In genomic region chr20:62571667-62572344, GRCh38 we compare ENCODE assay signal across 1 cellular context.
A peak's percentile ranks its signal among the peaks of the same experiment; 100 is the strongest.
TF ChIP-seq lines count a peak whose summit lies in the region.

No MANE protein-coding gene starts in this region.

TF ChIP-seq in HepG2, 621 proteins besides CTCF, POLR2A, EP300 and RAD21 (continued from another document):
- no peak for TF ChIP-seq ZNF784 (CRISPR knock-in tag; IDR thresholded peaks at IDR 0.05; ENCODE audit: borderline replicate concordance)
- TF ChIP-seq ZMYM4 (CRISPR knock-in tag; IDR thresholded peaks at IDR 0.05), result no peak
- peak; percentile 98 for TF ChIP-seq ZNF484 (CRISPR knock-in tag; IDR thresholded peaks at IDR 0.05; ENCODE audit: borderline replicate concordance, low read depth)
- TF ChIP-seq ZNF263 (CRISPR knock-in tag; IDR thresholded peaks at IDR 0.05), result 0 out of 2 replicates have a peak, but pooled peaks have one; percentile 31
- no peak for TF ChIP-seq ZBTB7B (CRISPR knock-in tag; IDR thresholded peaks at IDR 0.05)
- no peak for TF ChIP-seq TBX3 (IDR thresholded peaks at IDR 0.05; ENCODE audit: borderline replicate concordance)
- no peak for TF ChIP-seq ZNF354B (CRISPR knock-in tag; IDR thresholded peaks at IDR 0.05)
- TF ChIP-seq STAG1 (CRISPR knock-in tag; IDR thresholded peaks at IDR 0.05), result peak; percentile 29; the same call in 1 of the 2 replicates
- TF ChIP-seq TOPORS (CRISPR knock-in tag; IDR thresholded peaks at IDR 0.05), result no peak
- TF ChIP-seq HDAC1 (CRISPR knock-in tag; IDR thresholded peaks at IDR 0.05), result no peak
- TF ChIP-seq PITX1 (CRISPR knock-in tag; IDR thresholded peaks at IDR 0.05), result no peak
- TF ChIP-seq ZNF841 (CRISPR knock-in tag; IDR thresholded peaks at IDR 0.05; ENCODE audit: borderline replicate concordance), result no peak
